Comparison of ENCODE assay signal across 1 cellular context in the genomic region with DNA sequence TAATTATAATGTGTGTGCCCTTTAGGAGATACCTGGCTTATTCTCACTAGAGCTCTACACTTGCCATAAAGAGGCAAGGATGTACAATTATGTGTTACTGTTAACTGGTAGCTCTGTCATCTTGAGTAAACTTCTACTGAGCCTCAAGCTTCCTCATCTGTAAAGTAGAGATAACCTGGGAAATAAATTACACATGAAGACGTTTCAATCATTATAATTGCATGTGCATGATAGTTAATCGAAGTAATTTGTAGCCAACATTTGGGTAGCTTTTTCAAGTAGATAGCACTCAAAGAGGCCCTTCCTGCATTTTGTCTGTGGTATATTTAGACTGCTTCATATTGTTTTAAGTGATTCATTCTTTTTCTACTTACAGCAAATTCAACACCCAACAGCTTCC.
TF ChIP-seq lines count a peak whose summit lies in the region.

No MANE protein-coding gene starts in this region.

TF ChIP-seq in K562, 482 proteins besides CTCF, POLR2A, EP300 and RAD21:
- TF ChIP-seq ZBTB1 (CRISPR knock-in tag; IDR thresholded peaks at IDR 0.05; ENCODE audit: borderline replicate concordance, low read depth) = no peak
- TF ChIP-seq MEIS2 (IDR thresholded peaks at IDR 0.05; ENCODE audit: partially characterized antibody) = peak; percentile 70
- TF ChIP-seq, protein P1, sequence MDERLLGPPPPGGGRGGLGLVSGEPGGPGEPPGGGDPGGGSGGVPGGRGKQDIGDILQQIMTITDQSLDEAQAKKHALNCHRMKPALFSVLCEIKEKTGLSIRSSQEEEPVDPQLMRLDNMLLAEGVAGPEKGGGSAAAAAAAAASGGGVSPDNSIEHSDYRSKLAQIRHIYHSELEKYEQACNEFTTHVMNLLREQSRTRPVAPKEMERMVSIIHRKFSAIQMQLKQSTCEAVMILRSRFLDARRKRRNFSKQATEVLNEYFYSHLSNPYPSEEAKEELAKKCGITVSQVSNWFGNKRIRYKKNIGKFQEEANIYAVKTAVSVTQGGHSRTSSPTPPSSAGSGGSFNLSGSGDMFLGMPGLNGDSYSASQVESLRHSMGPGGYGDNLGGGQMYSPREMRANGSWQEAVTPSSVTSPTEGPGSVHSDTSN (CRISPR knock-in tag; IDR thresholded peaks at IDR 0.05; ENCODE audit: low read depth) = no peak
- TF ChIP-seq, protein P1 (tag; conservative IDR thresholded peaks at IDR 0.05; ENCODE audit: low read depth) = peak; percentile 43
- TF ChIP-seq TCF3 (CRISPR knock-in tag; IDR thresholded peaks at IDR 0.05) = peak; percentile 51; the same call in 1 of the 2 replicates
